In the genomic region with DNA sequence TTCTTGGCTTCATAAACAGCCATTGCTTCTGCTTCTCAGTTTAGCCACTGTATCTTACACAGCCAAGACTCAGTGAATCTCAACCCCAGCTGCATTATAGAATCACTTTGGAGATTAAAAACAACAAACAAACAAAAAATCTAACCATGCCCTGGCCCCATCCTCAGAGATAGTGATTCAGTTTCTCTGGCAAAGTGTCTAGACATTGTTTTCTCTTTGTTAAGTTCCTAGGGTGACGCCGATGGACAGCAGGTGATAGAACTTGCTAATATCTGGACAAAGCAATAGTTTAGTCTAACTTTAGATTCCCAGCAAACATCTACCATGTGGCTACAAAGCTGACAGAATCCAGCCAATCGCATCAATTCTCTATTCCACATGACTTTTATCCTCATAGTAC, we compare ENCODE assay signal across 16 cellular contexts. TPM values are rescaled to one million over a fixed set of nuclear protein-coding genes. Genes with fewer than 3 reads are reported as not detected.
DNase-seq lines count a peak whose midpoint lies in the region; ATAC-seq, FAIRE-seq and TF ChIP-seq lines count a peak whose summit lies in the region.
"Had no signal": no experiment of that assay in that cellular context is flagged by ENCODE, and none has a peak within 500 bp of the region (broad histone marks: within the 10 kb centered on the region; RNA-seq: fewer than 3 reads in every experiment).

No MANE protein-coding gene starts in this region.

- DNase-seq in right cardiac atrium: no peak
- DNase-seq in cardiac septum (ENCODE audit: low spot score): no peak
- no peak for DNase-seq in kidney
- DNase-seq in gastrocnemius medialis: no peak
- no peak for DNase-seq in GM03348 (ENCODE audit: low spot score)
- no peak for DNase-seq in T1000 (lab: John Stamatoyannopoulos, UW)
- DNase-seq: DMS53, IMR-90, Kasumi-1, NCI-H1417, NCI-H1930, NCI-H2171 had no signal

- H3K27ac ChIP-seq in right cardiac atrium (ENCODE audit: low read length): peak overlapping the region; percentile 82
- H3K27ac ChIP-seq in kidney (ENCODE audit: low read depth in 2 of 2, low read length in 2 of 2): peak overlapping the region in 1 of 2 donors; percentile 8
- peak overlapping the region; percentile 36 to 79 (median 77) for H3K27ac ChIP-seq in gastrocnemius medialis

- H3K4me3 ChIP-seq in right cardiac atrium (ENCODE audit: low read length) (peak overlapping the region; percentile 85), kidney (ENCODE audit: low read length in 2 of 2) (peak overlapping the region; percentile 26 to 40), gastrocnemius medialis (peak overlapping the region; percentile 40 to 56 (median 44))

- H3K36me3 ChIP-seq in kidney (ENCODE audit: control insufficient read depth in 1 of 2, insufficient read depth in 2 of 2, low read length in 2 of 2): no peaks in the 10 kb centered on the region
- no peaks in the 10 kb centered on the region for H3K36me3 ChIP-seq in gastrocnemius medialis

- H3K4me1 ChIP-seq in right cardiac atrium (ENCODE audit: control insufficient read depth, insufficient read depth, low read length) (peaks cover 2% of the 10 kb centered on the region), kidney (ENCODE audit: control insufficient read depth in 1 of 2, insufficient read depth in 1 of 2, low read depth in 1 of 2, low read length in 2 of 2) (peaks cover 0 to 5% of the 10 kb centered on the region in 2 donors), gastrocnemius medialis (peaks cover 0 to 2% of the 10 kb centered on the region in 2 donors)

- no peak for TF ChIP-seq CTCF in kidney (IDR thresholded peaks at IDR 0.05; ENCODE audit: borderline replicate concordance, extremely low read depth, insufficient read depth)
- TF ChIP-seq CTCF in gastrocnemius medialis (IDR thresholded peaks at IDR 0.05 in 4 of 5, conservative IDR thresholded peaks at IDR 0.05 in 1 of 5): no peak

- 65% methylated on average over 3 of the region's 3 CpGs for WGBS in right cardiac atrium

- FAIRE-seq in kidney (lab: Jason Lieb, UNC): no peak
- FAIRE-seq: RCC 7860 had no signal

- H3K27me3 ChIP-seq in right cardiac atrium (ENCODE audit: control insufficient read depth, insufficient read depth): no peaks in the 10 kb centered on the region
- H3K27me3 ChIP-seq in gastrocnemius medialis: no peaks in the 10 kb centered on the region

- H3K9me3 ChIP-seq in right cardiac atrium (ENCODE audit: control insufficient read depth, low read length): no peaks in the 10 kb centered on the region
- H3K9me3 ChIP-seq in kidney (ENCODE audit: control insufficient read depth in 1 of 2, low read length in 2 of 2): no peaks in the 10 kb centered on the region
- no peaks in the 10 kb centered on the region for H3K9me3 ChIP-seq in gastrocnemius medialis

- H3K9ac ChIP-seq in kidney (ENCODE audit: low read length in 2 of 2): no peak overlapping the region

- TF ChIP-seq POLR2A in gastrocnemius medialis (IDR thresholded peaks at IDR 0.05): no peak

- in situ Hi-C loops in gastrocnemius medialis (cut with MboI; ENCODE audit: low sequenced_read_pairs in 4 of 4): no loop called here

- intact Hi-C loops in right cardiac atrium (cut with DNase I) (loop anchor here in 1 of 4 donors (10.0 kb wide), 1 partner anchor 66 kb away; no protein-coding TSS in a partner anchor), cardiac septum (cut with DNase I) (no loop called here), kidney (cut with DNase I) (no loop called here), gastrocnemius medialis (cut with DNase I; ENCODE audit: low total_unique reads) (no loop called here)

- ATAC-seq in right cardiac atrium (no peak), gastrocnemius medialis (no peak), GM21737 (IDR thresholded peaks at IDR 0.05; ENCODE audit: unreplicated experiment) (no peak)
- ATAC-seq: HCT116 had no signal

RNA-seq across cellular contexts. Expression of gene ADGRF5, which starts 2.9 kb away (rescaled TPM):
- total RNA-seq in right cardiac atrium (10 to 100 TPM; 27.1 to 61.9 (median 40.4) TPM), cardiac septum (34.7 TPM), kidney (51.7 TPM), gastrocnemius medialis (10 to 100 TPM; 27.6 to 49.2 (median 41.0) TPM)
- polyA plus RNA-seq in right cardiac atrium (23.9 TPM), kidney (ENCODE audit: insufficient read depth, low read depth, low replicate concordance) (44.1 TPM)
- total RNA-seq: HT-29, IMR-90 had no signal
- polyA plus RNA-seq: IMR-90 had no signal

Comparison
In these comparisons a context has a peak if more than half of its experiments do, and no peak if none do; other contexts are left out.
1. H3K4me3 ChIP-seq: peak in every context shown above with its lines; median percentile 85 in right cardiac atrium; 44 in gastrocnemius medialis; 33 in kidney.